11 cellular contexts compared by ENCODE assay signal in the genomic region with DNA sequence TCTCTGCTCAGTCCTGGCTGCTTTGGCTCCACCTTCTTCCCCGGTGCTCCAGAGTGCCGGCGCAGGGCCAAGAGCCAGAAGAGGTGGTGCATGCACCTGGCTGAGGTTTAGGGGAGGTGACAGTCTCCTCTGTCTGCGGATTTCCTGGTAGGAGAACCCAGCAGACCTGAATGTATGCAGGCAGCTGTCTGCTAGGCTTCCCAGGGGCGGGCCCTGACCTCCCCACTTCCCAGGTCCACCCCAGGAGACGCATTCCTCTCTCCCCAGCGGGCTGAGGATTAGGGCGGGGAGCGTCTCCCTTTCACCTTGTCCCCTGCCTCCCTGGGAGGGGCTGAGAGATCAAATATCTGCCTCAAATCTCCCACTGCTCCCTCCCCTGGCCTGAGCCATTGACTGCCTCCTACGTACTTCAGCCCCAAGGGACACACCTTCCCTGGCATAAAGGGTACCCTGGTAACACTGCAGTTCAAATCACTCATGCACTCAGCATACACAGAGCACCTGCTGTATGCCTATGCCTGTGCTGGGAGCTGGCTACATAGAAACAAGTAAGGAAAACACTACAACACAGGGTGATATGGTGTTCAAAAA. TPM values are rescaled to one million over a fixed set of nuclear protein-coding genes. Genes with fewer than 3 reads are reported as not detected.
DNase-seq lines count a peak whose midpoint lies in the region; ATAC-seq and TF ChIP-seq lines count a peak whose summit lies in the region.
"Had no signal": no experiment of that assay in that cellular context is flagged by ENCODE, and none has a peak within 500 bp of the region (broad histone marks: within the 10 kb centered on the region; RNA-seq: fewer than 3 reads in every experiment).

No MANE protein-coding gene starts in this region.

- WGBS in IMR-90 (ENCODE audit: extremely low coverage in 2 of 2, insufficient read length in 1 of 2), 2 experiments, result no CpG with 5 or more reads among the region's 10 CpGs
- 2 to 9% methylated on average over 6 to 10 of the region's 10 CpGs for WGBS in thyroid gland, 2 donors

- TF ChIP-seq CTCF in IMR-90 (conservative IDR thresholded peaks at IDR 0.05; ENCODE audit: low read depth, low read length) (no peak), thyroid gland (IDR thresholded peaks at IDR 0.05) (no peak)

- peaks cover 3 to 9% (median 6%) of the 10 kb centered on the region in 3 donors for H3K4me1 Mint-ChIP-seq in T-cell

- H3K27ac ChIP-seq in IMR-90 (ENCODE audit: insufficient read depth, low read length) (no peak overlapping the region), thyroid gland (peak overlapping the region; percentile 64 to 71 (median 70))
- H3K27ac ChIP-seq: HL-60, neutrophil had no signal

- no peak overlapping the region for H3K4me3 Mint-ChIP-seq in T-cell

- H3K4ac ChIP-seq in IMR-90 (ENCODE audit: low read depth, low read length), result no peak overlapping the region

- no peak overlapping the region for H2BK15ac ChIP-seq in IMR-90 (ENCODE audit: low read depth, low read length)

- dilution Hi-C loops in IMR-90 (cut with HindIII; ENCODE audit: low sequenced_read_pairs, unreplicated experiment), result no loop called here

- no peak overlapping the region for H2BK120ac ChIP-seq in IMR-90 (ENCODE audit: low read depth, low read length)

- no peak overlapping the region for H3K14ac ChIP-seq in IMR-90 (replicated peaks; ENCODE audit: low read depth, low read length)

- CTCF ChIA-PET in IMR-90 (lab: Yijun Ruan, JAX), result no interaction called here
- CTCF ChIA-PET in T-cell (lab: Charles Lee), result no interaction called here

- H2AK5ac ChIP-seq in IMR-90 (ENCODE audit: low read depth, low read length), result no peak overlapping the region

- H2BK5ac ChIP-seq in IMR-90 (ENCODE audit: low read depth, low read length, poor library complexity, severe bottlenecking), result no peak overlapping the region

- no peaks in the 10 kb centered on the region for H3K36me3 Mint-ChIP-seq in T-cell

- no peak overlapping the region for H3K18ac ChIP-seq in IMR-90 (ENCODE audit: low read depth, low read length)

- no peak overlapping the region for H3K4me3 ChIP-seq in IMR-90 (ENCODE audit: insufficient read depth, low read depth, low read length)
- H3K4me3 ChIP-seq in thyroid gland (replicated peaks in 1 of 3), result no peak overlapping the region

- no TSS peak for BruUV-seq in IMR-90 (replicated peaks; lab: Mats Ljungman, UMichigan)

- H3K36me3 ChIP-seq in IMR-90 (ENCODE audit: control insufficient read depth, insufficient read depth, low read length) (no peaks in the 10 kb centered on the region), thyroid gland (no peaks in the 10 kb centered on the region)
- H3K36me3 ChIP-seq: neutrophil had no signal

- H4K20me1 ChIP-seq in IMR-90 (ENCODE audit: insufficient read depth, low read length), result 0 out of 2 replicates have a peak, but pooled peaks cover 3% of the 10 kb centered on the region

- H3K27me3 Mint-ChIP-seq in T-cell, result peaks cover 48 to 54% of the 10 kb centered on the region in 2 donors

- no peaks in the 10 kb centered on the region for H3K9me3 ChIP-seq in IMR-90 (ENCODE audit: control insufficient read depth, insufficient read depth, low read length)
- H3K9me3 ChIP-seq in thyroid gland, result no peaks in the 10 kb centered on the region
- H3K9me3 ChIP-seq: neutrophil had no signal

- H4K91ac ChIP-seq in IMR-90 (ENCODE audit: insufficient read depth, low read depth, low read length), result no peak overlapping the region

- no peak for TF ChIP-seq RAD21 in IMR-90 (IDR thresholded peaks at IDR 0.05; ENCODE audit: low read length)

- no peaks in the 10 kb centered on the region for H3K9me3 Mint-ChIP-seq in T-cell

- peaks cover 3% of the 10 kb centered on the region for H3K9me1 ChIP-seq in IMR-90 (ENCODE audit: insufficient read depth, low read length)

- no peak overlapping the region for H3K23ac ChIP-seq in IMR-90 (ENCODE audit: low read depth, low read length)

- peaks cover 55% of the 10 kb centered on the region for H3K27me3 ChIP-seq in IMR-90 (ENCODE audit: control insufficient read depth, insufficient read depth, low read length)
- no peaks in the 10 kb centered on the region for H3K27me3 ChIP-seq in thyroid gland

- ATAC-seq in IMR-90 (ENCODE audit: low read depth) (no peak), esophagus mucosa (peak; percentile 89), HG03108 (IDR thresholded peaks at IDR 0.05; ENCODE audit: unreplicated experiment) (no peak), T-cell (replicated peaks in 1 of 4) (no peak)

- no peak overlapping the region for H2AFZ ChIP-seq in IMR-90 (replicated peaks; ENCODE audit: low read length, poor library complexity)

- TF ChIP-seq POLR2A in IMR-90 (IDR thresholded peaks at IDR 0.05; ENCODE audit: low read depth, low read length) (no peak), thyroid gland (IDR thresholded peaks at IDR 0.05) (peak in 1 of 2 donors; percentile 50)

- in situ Hi-C loops in IMR-90 (cut with MboI; ENCODE audit: low sequenced_read_pairs), result no loop called here

- H3K4me1 ChIP-seq in IMR-90 (ENCODE audit: control insufficient read depth, insufficient read depth, low read length), result peaks cover 12% of the 10 kb centered on the region
- peaks cover 41 to 66% of the 10 kb centered on the region in 2 donors for H3K4me1 ChIP-seq in thyroid gland

- no peak overlapping the region for H3K56ac ChIP-seq in IMR-90 (ENCODE audit: extremely low read depth, insufficient read depth, low read length)

- no peak overlapping the region for H3K4me2 ChIP-seq in IMR-90 (ENCODE audit: low read depth, low read length)

- no peak for DNase-seq in IMR-90
- peak; percentile 91 for DNase-seq in NCI-H345 treated with DMSO at 0.1 percent for 48 hours (lab: John Stamatoyannopoulos, UW; ENCODE audit: unreplicated experiment)
- DNase-seq in thyroid gland, result peak; percentile 96 to 98
- DNase-seq in T-cell, result no peak
- no peak for DNase-seq in activated T-cell treated with anti-CD3 and anti-CD28 coated beads for 4 hours
- DNase-seq: activated CD8-positive, alpha-beta memory T cell treated with anti-CD3 and anti-CD28 coated beads for 24 hours; foreskin fibroblast had no signal

- intact Hi-C loops in IMR-90 (cut with micrococcal nuclease), result no loop called here
- intact Hi-C loops in thyroid gland (cut with DNase I), result no loop called here

- peak overlapping the region; percentile 28 for H2AK9ac ChIP-seq in IMR-90 (replicated peaks; ENCODE audit: low read depth, low read length, poor library complexity)

- no peak overlapping the region for H4K8ac ChIP-seq in IMR-90 (ENCODE audit: low read depth in 2 of 2, low read length in 2 of 2)

- no peak overlapping the region for H3K9ac ChIP-seq in IMR-90 (ENCODE audit: low read depth, low read length)

- H3K79me1 ChIP-seq in IMR-90 (ENCODE audit: low read depth in 1 of 2, low read length in 2 of 2), result no peaks in the 10 kb centered on the region

- POLR2A ChIA-PET in IMR-90 (lab: Charles Lee; ENCODE audit: unreplicated experiment) (no interaction called here), T-cell (lab: Charles Lee) (no interaction called here)

- no peak overlapping the region for H4K5ac ChIP-seq in IMR-90 (ENCODE audit: low read depth, low read length)

- no peak overlapping the region for H3K27ac Mint-ChIP-seq in T-cell

- no peak overlapping the region for H2BK20ac ChIP-seq in IMR-90 (ENCODE audit: low read depth, low read length)

TF ChIP-seq in IMR-90, 13 proteins besides CTCF, POLR2A, EP300 and RAD21:
- TF ChIP-seq SMC3 (IDR thresholded peaks at IDR 0.05; ENCODE audit: low read depth, low read length), result no peak
- no peak for TF ChIP-seq CHD1 (IDR thresholded peaks at IDR 0.05; ENCODE audit: low read depth, low read length)
- TF ChIP-seq BHLHE40 (IDR thresholded peaks at IDR 0.05; ENCODE audit: low read depth, low read length), result no peak
- TF ChIP-seq, protein P1, sequence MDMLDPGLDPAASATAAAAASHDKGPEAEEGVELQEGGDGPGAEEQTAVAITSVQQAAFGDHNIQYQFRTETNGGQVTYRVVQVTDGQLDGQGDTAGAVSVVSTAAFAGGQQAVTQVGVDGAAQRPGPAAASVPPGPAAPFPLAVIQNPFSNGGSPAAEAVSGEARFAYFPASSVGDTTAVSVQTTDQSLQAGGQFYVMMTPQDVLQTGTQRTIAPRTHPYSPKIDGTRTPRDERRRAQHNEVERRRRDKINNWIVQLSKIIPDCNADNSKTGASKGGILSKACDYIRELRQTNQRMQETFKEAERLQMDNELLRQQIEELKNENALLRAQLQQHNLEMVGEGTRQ (IDR thresholded peaks at IDR 0.05; ENCODE audit: low read depth, low read length), result no peak
- TF ChIP-seq MAZ (IDR thresholded peaks at IDR 0.05; ENCODE audit: borderline replicate concordance, low read depth, low read length), result no peak
- no peak for TF ChIP-seq RFX5 (IDR thresholded peaks at IDR 0.05; ENCODE audit: low read depth, low read length)
- TF ChIP-seq, protein P2, sequence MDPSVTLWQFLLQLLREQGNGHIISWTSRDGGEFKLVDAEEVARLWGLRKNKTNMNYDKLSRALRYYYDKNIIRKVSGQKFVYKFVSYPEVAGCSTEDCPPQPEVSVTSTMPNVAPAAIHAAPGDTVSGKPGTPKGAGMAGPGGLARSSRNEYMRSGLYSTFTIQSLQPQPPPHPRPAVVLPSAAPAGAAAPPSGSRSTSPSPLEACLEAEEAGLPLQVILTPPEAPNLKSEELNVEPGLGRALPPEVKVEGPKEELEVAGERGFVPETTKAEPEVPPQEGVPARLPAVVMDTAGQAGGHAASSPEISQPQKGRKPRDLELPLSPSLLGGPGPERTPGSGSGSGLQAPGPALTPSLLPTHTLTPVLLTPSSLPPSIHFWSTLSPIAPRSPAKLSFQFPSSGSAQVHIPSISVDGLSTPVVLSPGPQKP (IDR thresholded peaks at IDR 0.05; ENCODE audit: borderline replicate concordance, low read depth, low read length), result no peak
- no peak for TF ChIP-seq MXI1 (IDR thresholded peaks at IDR 0.05; ENCODE audit: borderline replicate concordance, low read depth, low read length)
- no peak for TF ChIP-seq RCOR1 (IDR thresholded peaks at IDR 0.05; ENCODE audit: insufficient replicate concordance, low read length)

RNA-seq across cellular contexts. Expression of a gene that starts 27.5 kb away (rescaled TPM):
- not detected in 2 replicates for total RNA-seq in IMR-90 (2012; rRNA removed)
- not detected in 2 replicates for polyA plus RNA-seq in IMR-90 (2012; rRNA removed)
- polyA plus RNA-seq in IMR-90 (2012; cell fraction: cytosol; rRNA removed), result not detected in 2 replicates
- polyA plus RNA-seq in IMR-90 (2012; cell fraction: nucleus; rRNA removed; ENCODE audit: low replicate concordance), result not detected in 2 replicates
- not detected for total RNA-seq in esophagus mucosa
- not detected for total RNA-seq in thyroid gland
- total RNA-seq in T-cell, result not detected

RNA-seq across cellular contexts. Expression of a gene that starts 34.3 kb away (rescaled TPM):
- total RNA-seq in IMR-90 (2012; rRNA removed), result not detected in 2 replicates
- not detected in 2 replicates for polyA plus RNA-seq in IMR-90 (2012; rRNA removed)
- polyA plus RNA-seq in IMR-90 (2012; cell fraction: cytosol; rRNA removed), result not detected in 2 replicates
- not detected in 2 replicates for polyA plus RNA-seq in IMR-90 (2012; cell fraction: nucleus; rRNA removed; ENCODE audit: low replicate concordance)
- not detected for total RNA-seq in esophagus mucosa
- not detected for total RNA-seq in thyroid gland
- total RNA-seq in T-cell, result under 1 TPM in 1 of 5 donors, not detected in 4; 0.14 TPM

Comparison
In these comparisons a context has a peak if more than half of its experiments do, and no peak if none do; other contexts are left out.
1. DNase-seq: peak in NCI-H345 treated with DMSO at 0.1 percent for 48 hours (single experiment) and thyroid gland (2 of 2); none in IMR-90 (single experiment), T-cell (0 of 34) and activated T-cell treated with anti-CD3 and anti-CD28 coated beads for 4 hours (single experiment).